Comparison of ENCODE assay signal across 1 cellular context in genomic region chr3:38805765-38806386, GRCh38.
A peak's percentile ranks its signal among the peaks of the same experiment; 100 is the strongest.
TF ChIP-seq lines count a peak whose summit lies in the region.

No MANE protein-coding gene starts in this region.

TF ChIP-seq in HepG2, 621 proteins besides CTCF, POLR2A, EP300 and RAD21 (continued from another document and continues in another):
- TF ChIP-seq, protein P1, sequence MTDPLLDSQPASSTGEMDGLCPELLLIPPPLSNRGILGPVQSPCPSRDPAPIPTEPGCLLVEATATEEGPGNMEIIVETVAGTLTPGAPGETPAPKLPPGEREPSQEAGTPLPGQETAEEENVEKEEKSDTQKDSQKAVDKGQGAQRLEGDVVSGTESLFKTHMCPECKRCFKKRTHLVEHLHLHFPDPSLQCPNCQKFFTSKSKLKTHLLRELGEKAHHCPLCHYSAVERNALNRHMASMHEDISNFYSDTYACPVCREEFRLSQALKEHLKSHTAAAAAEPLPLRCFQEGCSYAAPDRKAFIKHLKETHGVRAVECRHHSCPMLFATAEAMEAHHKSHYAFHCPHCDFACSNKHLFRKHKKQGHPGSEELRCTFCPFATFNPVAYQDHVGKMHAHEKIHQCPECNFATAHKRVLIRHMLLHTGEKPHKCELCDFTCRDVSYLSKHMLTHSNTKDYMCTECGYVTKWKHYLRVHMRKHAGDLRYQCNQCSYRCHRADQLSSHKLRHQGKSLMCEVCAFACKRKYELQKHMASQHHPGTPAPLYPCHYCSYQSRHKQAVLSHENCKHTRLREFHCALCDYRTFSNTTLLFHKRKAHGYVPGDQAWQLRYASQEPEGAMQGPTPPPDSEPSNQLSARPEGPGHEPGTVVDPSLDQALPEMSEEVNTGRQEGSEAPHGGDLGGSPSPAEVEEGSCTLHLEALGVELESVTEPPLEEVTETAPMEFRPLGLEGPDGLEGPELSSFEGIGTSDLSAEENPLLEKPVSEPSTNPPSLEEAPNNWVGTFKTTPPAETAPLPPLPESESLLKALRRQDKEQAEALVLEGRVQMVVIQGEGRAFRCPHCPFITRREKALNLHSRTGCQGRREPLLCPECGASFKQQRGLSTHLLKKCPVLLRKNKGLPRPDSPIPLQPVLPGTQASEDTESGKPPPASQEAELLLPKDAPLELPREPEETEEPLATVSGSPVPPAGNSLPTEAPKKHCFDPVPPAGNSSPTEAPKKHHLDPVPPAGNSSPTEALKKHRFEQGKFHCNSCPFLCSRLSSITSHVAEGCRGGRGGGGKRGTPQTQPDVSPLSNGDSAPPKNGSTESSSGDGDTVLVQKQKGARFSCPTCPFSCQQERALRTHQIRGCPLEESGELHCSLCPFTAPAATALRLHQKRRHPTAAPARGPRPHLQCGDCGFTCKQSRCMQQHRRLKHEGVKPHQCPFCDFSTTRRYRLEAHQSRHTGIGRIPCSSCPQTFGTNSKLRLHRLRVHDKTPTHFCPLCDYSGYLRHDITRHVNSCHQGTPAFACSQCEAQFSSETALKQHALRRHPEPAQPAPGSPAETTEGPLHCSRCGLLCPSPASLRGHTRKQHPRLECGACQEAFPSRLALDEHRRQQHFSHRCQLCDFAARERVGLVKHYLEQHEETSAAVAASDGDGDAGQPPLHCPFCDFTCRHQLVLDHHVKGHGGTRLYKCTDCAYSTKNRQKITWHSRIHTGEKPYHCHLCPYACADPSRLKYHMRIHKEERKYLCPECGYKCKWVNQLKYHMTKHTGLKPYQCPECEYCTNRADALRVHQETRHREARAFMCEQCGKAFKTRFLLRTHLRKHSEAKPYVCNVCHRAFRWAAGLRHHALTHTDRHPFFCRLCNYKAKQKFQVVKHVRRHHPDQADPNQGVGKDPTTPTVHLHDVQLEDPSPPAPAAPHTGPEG (CRISPR knock-in tag; IDR thresholded peaks at IDR 0.05) = peak; percentile 96
- TF ChIP-seq TOPORS (CRISPR knock-in tag; IDR thresholded peaks at IDR 0.05) (peak; percentile 94; the same call in 1 of the 2 replicates), IRF2 (CRISPR knock-in tag; IDR thresholded peaks at IDR 0.05) (peak; percentile 98), ZNF138 (CRISPR knock-in tag; IDR thresholded peaks at IDR 0.05; ENCODE audit: low read depth) (peak; percentile 99), BCL6 (CRISPR knock-in tag; IDR thresholded peaks at IDR 0.05) (peak; percentile 84), ZNF607 (CRISPR knock-in tag; IDR thresholded peaks at IDR 0.05; ENCODE audit: borderline replicate concordance) (peak; percentile 99), EEA1 (CRISPR knock-in tag; IDR thresholded peaks at IDR 0.05; ENCODE audit: borderline replicate concordance) (peak; percentile 97; the same call in 1 of the 2 replicates), ZFYVE20 (CRISPR knock-in tag; IDR thresholded peaks at IDR 0.05; ENCODE audit: borderline replicate concordance, low read depth) (peak; percentile 98), PRDM15 (CRISPR knock-in tag; IDR thresholded peaks at IDR 0.05) (peak; percentile 83), NKX3-1 (CRISPR knock-in tag; IDR thresholded peaks at IDR 0.05) (peak; percentile 100), SIN3B (IDR thresholded peaks at IDR 0.05; ENCODE audit: low read length) (no peak), CEBPZ (IDR thresholded peaks at IDR 0.05; ENCODE audit: low read length) (no peak), ZNF879 (CRISPR knock-in tag; IDR thresholded peaks at IDR 0.05) (peak; percentile 96), RERE (CRISPR knock-in tag; IDR thresholded peaks at IDR 0.05; ENCODE audit: low read depth) (peak; percentile 75; the same call in 1 of the 2 replicates), CAMTA2 (CRISPR knock-in tag; IDR thresholded peaks at IDR 0.05; ENCODE audit: borderline replicate concordance) (no peak; the same call in 1 of the 2 replicates), RELA (CRISPR knock-in tag; IDR thresholded peaks at IDR 0.05) (peak; percentile 95), ZNF576 (CRISPR knock-in tag; IDR thresholded peaks at IDR 0.05) (no peak), HNRNPUL1 (IDR thresholded peaks at IDR 0.05; ENCODE audit: low read depth, low read length) (no peak), ZNF891 (CRISPR knock-in tag; IDR thresholded peaks at IDR 0.05) (no peak; the same call in 1 of the 2 replicates), FOSL2 (CRISPR knock-in tag; IDR thresholded peaks at IDR 0.05) (peak; percentile 80), THAP9 (CRISPR knock-in tag; IDR thresholded peaks at IDR 0.05; ENCODE audit: borderline replicate concordance) (no peak), GTF3A (CRISPR knock-in tag; conservative IDR thresholded peaks at IDR 0.05) (no peak), ZNF784 (CRISPR knock-in tag; IDR thresholded peaks at IDR 0.05; ENCODE audit: borderline replicate concordance) (peak; percentile 92; the same call in 1 of the 2 replicates), RXRB (CRISPR knock-in tag; IDR thresholded peaks at IDR 0.05; ENCODE audit: borderline replicate concordance) (peak; percentile 92), CENPT (CRISPR knock-in tag; IDR thresholded peaks at IDR 0.05; ENCODE audit: low read depth) (peak; percentile 94), GPN1 (CRISPR knock-in tag; IDR thresholded peaks at IDR 0.05; ENCODE audit: borderline replicate concordance) (peak; percentile 98), TP53 (CRISPR knock-in tag; conservative IDR thresholded peaks at IDR 0.05) (peak; percentile 95; the same call in 1 of the 2 replicates), IKZF4 (CRISPR knock-in tag; IDR thresholded peaks at IDR 0.05; ENCODE audit: borderline replicate concordance, low read depth, not compliant biosample characterization) (peak; percentile 99), ZFP62 (CRISPR knock-in tag; IDR thresholded peaks at IDR 0.05) (no peak)
- TF ChIP-seq, protein P2, sequence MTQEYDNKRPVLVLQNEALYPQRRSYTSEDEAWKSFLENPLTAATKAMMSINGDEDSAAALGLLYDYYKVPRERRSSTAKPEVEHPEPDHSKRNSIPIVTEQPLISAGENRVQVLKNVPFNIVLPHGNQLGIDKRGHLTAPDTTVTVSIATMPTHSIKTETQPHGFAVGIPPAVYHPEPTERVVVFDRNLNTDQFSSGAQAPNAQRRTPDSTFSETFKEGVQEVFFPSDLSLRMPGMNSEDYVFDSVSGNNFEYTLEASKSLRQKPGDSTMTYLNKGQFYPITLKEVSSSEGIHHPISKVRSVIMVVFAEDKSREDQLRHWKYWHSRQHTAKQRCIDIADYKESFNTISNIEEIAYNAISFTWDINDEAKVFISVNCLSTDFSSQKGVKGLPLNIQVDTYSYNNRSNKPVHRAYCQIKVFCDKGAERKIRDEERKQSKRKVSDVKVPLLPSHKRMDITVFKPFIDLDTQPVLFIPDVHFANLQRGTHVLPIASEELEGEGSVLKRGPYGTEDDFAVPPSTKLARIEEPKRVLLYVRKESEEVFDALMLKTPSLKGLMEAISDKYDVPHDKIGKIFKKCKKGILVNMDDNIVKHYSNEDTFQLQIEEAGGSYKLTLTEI (CRISPR knock-in tag; conservative IDR thresholded peaks at IDR 0.05) = no peak
